8 cellular contexts compared by ENCODE assay signal in genomic region chr2:218733615-218734021, GRCh38. TPM values are rescaled to one million over a fixed set of nuclear protein-coding genes. Genes with fewer than 3 reads are reported as not detected.
DNase-seq lines count a peak whose midpoint lies in the region; ATAC-seq lines count a peak whose summit lies in the region.

No MANE protein-coding gene starts in this region.

- peaks cover 13 to 17% (median 13%) of the 10 kb centered on the region in 4 donors for H3K4me1 Mint-ChIP-seq in CD4-positive, alpha-beta memory T cell
- peaks cover 35% of the 10 kb centered on the region for H3K4me1 Mint-ChIP-seq in activated T-helper 1 cell treated with anti-CD3 and anti-CD28 coated beads, Interleukin-12 subunit alpha, Interleukin-12 subunit beta, Interleukin-2, Interleukin-4 antibody, amounts not matched to agents 30 ng/mL and 10 ng/mL and 1 ng/mL, durations not matched to agents 14 hours and 24 hours and 36 hours (ENCODE audit: low read depth)

- H3K4me3 ChIP-seq in CD4-positive, alpha-beta memory T cell (ENCODE audit: low read length in 2 of 2), result no peak overlapping the region
- H3K4me3 ChIP-seq in right cardiac atrium (ENCODE audit: low read length), result no peak overlapping the region

- H3K4me3 Mint-ChIP-seq in CD4-positive, alpha-beta memory T cell, result no peak overlapping the region
- H3K4me3 Mint-ChIP-seq in activated T-helper 1 cell treated with anti-CD3 and anti-CD28 coated beads, Interleukin-12 subunit alpha, Interleukin-12 subunit beta, Interleukin-2, Interleukin-4 antibody, amounts not matched to agents 30 ng/mL and 10 ng/mL and 1 ng/mL, durations not matched to agents 14 hours and 24 hours and 36 hours, result peak overlapping the region; percentile 15

- CTCF ChIA-PET in CD4-positive, alpha-beta memory T cell (lab: Charles Lee; ENCODE audit: partially characterized antibody), result no interaction called here

- peaks cover 11% of the 10 kb centered on the region for H3K4me1 ChIP-seq in CD4-positive, alpha-beta memory T cell (ENCODE audit: insufficient read depth, low read length)
- peaks cover 6% of the 10 kb centered on the region for H3K4me1 ChIP-seq in right cardiac atrium (ENCODE audit: control insufficient read depth, insufficient read depth, low read length)

- H3K27ac ChIP-seq in CD4-positive, alpha-beta memory T cell (ENCODE audit: low read depth, low read length), result no peak overlapping the region
- H3K27ac ChIP-seq in right cardiac atrium (ENCODE audit: low read length), result no peak overlapping the region

- H3K36me3 ChIP-seq in CD4-positive, alpha-beta memory T cell (ENCODE audit: insufficient read depth, low read length), result peaks cover 5% of the 10 kb centered on the region

- peak overlapping the region in 4 of 7 donors; percentile 19 to 71 (median 24) for H3K27ac Mint-ChIP-seq in CD4-positive, alpha-beta memory T cell
- peak overlapping the region; percentile 76 for H3K27ac Mint-ChIP-seq in activated T-helper 1 cell treated with anti-CD3 and anti-CD28 coated beads, Interleukin-12 subunit alpha, Interleukin-12 subunit beta, Interleukin-2, Interleukin-4 antibody, amounts not matched to agents 30 ng/mL and 10 ng/mL and 1 ng/mL, durations not matched to agents 14 hours and 24 hours and 36 hours

- H3K36me3 Mint-ChIP-seq in CD4-positive, alpha-beta memory T cell, result peaks cover 34 to 41% of the 10 kb centered on the region in 2 donors
- H3K36me3 Mint-ChIP-seq in activated T-helper 1 cell treated with anti-CD3 and anti-CD28 coated beads, Interleukin-12 subunit alpha, Interleukin-12 subunit beta, Interleukin-2, Interleukin-4 antibody, amounts not matched to agents 30 ng/mL and 10 ng/mL and 1 ng/mL, durations not matched to agents 14 hours and 24 hours and 36 hours (ENCODE audit: low read depth), result peaks cover 28% of the 10 kb centered on the region

- intact Hi-C loops in CD4-positive, alpha-beta memory T cell (cut with micrococcal nuclease), result no loop called here
- intact Hi-C loops in activated T-helper 1 cell treated with anti-CD3 and anti-CD28 coated beads, Interleukin-12 subunit alpha, Interleukin-12 subunit beta, Interleukin-2, Interleukin-4 antibody, amounts not matched to agents 30 ng/mL and 10 ng/mL and 1 ng/mL, durations not matched to agents 14 hours and 24 hours and 36 hours (cut with micrococcal nuclease), result loop anchor here (1.0 to 2.0 kb wide), 2 partner anchors 11 to 23 kb away; partner anchors contain the start of gene TTLL4
- intact Hi-C loops in right cardiac atrium (cut with DNase I), result loop anchor here in 1 of 4 donors (10.0 kb wide), 1 partner anchor 111 kb away; no protein-coding TSS in a partner anchor

- POLR2A ChIA-PET in CD4-positive, alpha-beta memory T cell (lab: Charles Lee; ENCODE audit: partially characterized antibody), result no interaction called here

- no peaks in the 10 kb centered on the region for H3K27me3 Mint-ChIP-seq in CD4-positive, alpha-beta memory T cell
- H3K27me3 Mint-ChIP-seq in activated T-helper 1 cell treated with anti-CD3 and anti-CD28 coated beads, Interleukin-12 subunit alpha, Interleukin-12 subunit beta, Interleukin-2, Interleukin-4 antibody, amounts not matched to agents 30 ng/mL and 10 ng/mL and 1 ng/mL, durations not matched to agents 14 hours and 24 hours and 36 hours (ENCODE audit: insufficient read depth), result no peaks in the 10 kb centered on the region

- ATAC-seq in HG02759 (IDR thresholded peaks at IDR 0.05; ENCODE audit: unreplicated experiment), result peak; percentile 80
- peak; percentile 59 to 79 for ATAC-seq in right cardiac atrium
- no peak for ATAC-seq in GM21526 (IDR thresholded peaks at IDR 0.05; ENCODE audit: low FRiP score, unreplicated experiment)
- no peak for ATAC-seq in HG03439 (IDR thresholded peaks at IDR 0.05; ENCODE audit: unreplicated experiment)

- H3K27me3 ChIP-seq in CD4-positive, alpha-beta memory T cell (ENCODE audit: insufficient read depth, low read length), result no peaks in the 10 kb centered on the region
- no peaks in the 10 kb centered on the region for H3K27me3 ChIP-seq in right cardiac atrium (ENCODE audit: control insufficient read depth, insufficient read depth)

- DNase-seq in CD4-positive, alpha-beta memory T cell, result peak in 2 of 5 donors; percentile 22 to 48
- DNase-seq in activated T-helper 1 cell treated with anti-CD3 and anti-CD28 coated beads, Interleukin-12 subunit alpha, Interleukin-12 subunit beta, Interleukin-2, Interleukin-4 antibody, amounts not matched to agents 30 ng/mL and 10 ng/mL and 1 ng/mL, durations not matched to agents 14 hours and 24 hours and 36 hours (ENCODE audit: low spot score), result peak; percentile 44
- DNase-seq in right cardiac atrium, result peak in 1 of 3 donors; percentile 58
- DNase-seq in NCI-H1105 (lab: John Stamatoyannopoulos, UW), result no peak
- DNase-seq in NCI-H1048 (lab: John Stamatoyannopoulos, UW), result no peak

- H3K9me3 ChIP-seq in CD4-positive, alpha-beta memory T cell (ENCODE audit: control insufficient read depth in 1 of 2, low read length in 2 of 2), result no peaks in the 10 kb centered on the region
- H3K9me3 ChIP-seq in right cardiac atrium (ENCODE audit: control insufficient read depth, low read length), result no peaks in the 10 kb centered on the region

- H3K9me3 Mint-ChIP-seq in CD4-positive, alpha-beta memory T cell, result no peaks in the 10 kb centered on the region
- H3K9me3 Mint-ChIP-seq in activated T-helper 1 cell treated with anti-CD3 and anti-CD28 coated beads, Interleukin-12 subunit alpha, Interleukin-12 subunit beta, Interleukin-2, Interleukin-4 antibody, amounts not matched to agents 30 ng/mL and 10 ng/mL and 1 ng/mL, durations not matched to agents 14 hours and 24 hours and 36 hours, result no peaks in the 10 kb centered on the region

RNA-seq across cellular contexts. Expression of gene TTLL4, which starts 23.0 kb away (rescaled TPM):
- total RNA-seq in CD4-positive, alpha-beta memory T cell, result 10 to 100 TPM; 23.1 to 26.1 TPM
- polyA plus RNA-seq in CD4-positive, alpha-beta memory T cell, result 1 to 10 TPM in 1 of 2 donors, under 1 TPM in 1; 0.36 to 5.3 TPM
- 70.6 and 78.3 TPM in 2 replicates for total RNA-seq in activated T-helper 1 cell treated with anti-CD3 and anti-CD28 coated beads, Interleukin-12 subunit alpha, Interleukin-12 subunit beta, Interleukin-2, Interleukin-4 antibody, amounts not matched to agents 30 ng/mL and 10 ng/mL and 1 ng/mL, durations not matched to agents 14 hours and 24 hours and 36 hours
- 10 to 100 TPM in 1 of 4 donors, 1 to 10 TPM in 3; 5.7 to 15.8 (median 8.3) TPM for total RNA-seq in right cardiac atrium
- polyA plus RNA-seq in right cardiac atrium, result 5.4 TPM

RNA-seq across cellular contexts. Expression of gene CYP27A1, which starts 48.3 kb away (rescaled TPM):
- total RNA-seq in CD4-positive, alpha-beta memory T cell, result 1 to 10 TPM; 7.2 to 8.1 TPM
- polyA plus RNA-seq in CD4-positive, alpha-beta memory T cell, result under 1 TPM in 1 of 2 donors, not detected in 1; 0.15 TPM
- 0.24 and 0.39 TPM in 2 replicates for total RNA-seq in activated T-helper 1 cell treated with anti-CD3 and anti-CD28 coated beads, Interleukin-12 subunit alpha, Interleukin-12 subunit beta, Interleukin-2, Interleukin-4 antibody, amounts not matched to agents 30 ng/mL and 10 ng/mL and 1 ng/mL, durations not matched to agents 14 hours and 24 hours and 36 hours
- total RNA-seq in right cardiac atrium, result 10 to 100 TPM; 15.0 to 20.2 (median 16.3) TPM
- polyA plus RNA-seq in right cardiac atrium, result 14.0 TPM

Comparison
In these comparisons a context has a peak if more than half of its experiments do, and no peak if none do; other contexts are left out.
1. ATAC-seq: peak in HG02759 (single experiment) and right cardiac atrium (2 of 2); none in GM21526 (single experiment) and HG03439 (single experiment).